ENCODE assay signal across 21 cellular contexts in the genomic region with DNA sequence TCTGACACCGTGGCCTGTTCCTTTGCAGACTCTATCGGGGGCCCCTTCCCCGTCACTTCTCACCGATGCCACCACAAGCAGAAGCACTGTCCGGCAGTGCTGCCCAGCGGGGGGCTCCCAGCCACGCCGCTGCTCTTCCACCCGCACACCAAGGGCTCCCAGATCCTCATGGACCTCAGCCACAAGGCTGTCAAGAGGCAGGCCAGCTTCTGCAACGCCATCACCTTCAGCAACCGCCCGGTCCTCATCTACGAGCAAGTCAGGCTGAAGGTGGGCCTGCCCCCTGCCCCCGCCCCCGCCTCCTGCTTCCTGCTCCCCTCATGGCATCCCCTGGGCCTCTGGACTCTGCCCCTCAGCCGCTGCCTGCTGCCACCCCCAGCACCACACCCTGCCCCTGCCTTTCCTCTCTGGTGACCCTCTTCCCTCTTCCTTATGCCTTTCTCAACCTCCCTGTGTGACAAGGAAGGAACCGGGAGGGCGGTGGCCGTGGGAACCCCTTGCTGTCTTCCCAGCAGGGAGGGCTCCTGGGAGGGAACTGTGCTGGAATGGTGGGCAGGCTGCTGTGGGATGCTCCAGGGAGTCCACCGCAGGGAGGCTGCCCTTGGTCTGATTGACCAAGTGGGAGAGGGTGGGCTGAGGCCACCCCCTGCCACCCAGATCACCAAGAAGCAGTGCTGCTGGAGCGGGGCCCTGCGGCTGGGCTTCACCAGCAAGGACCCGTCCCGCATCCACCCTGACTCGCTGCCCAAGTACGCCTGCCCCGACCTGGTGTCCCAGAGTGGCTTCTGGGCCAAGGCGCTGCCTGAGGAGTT.
"Had no signal": no experiment of that assay in that cellular context is flagged by ENCODE, and none has a peak within 500 bp of the region (broad histone marks: within the 10 kb centered on the region; RNA-seq: fewer than 3 reads in every experiment).

No MANE protein-coding gene starts in this region.

- H3K4me1 Mint-ChIP-seq: memory B cell; stimulated activated effector memory CD8-positive, alpha-beta T cell treated with anti-CD3 and anti-CD28 coated beads, Interleukin-12 subunit alpha, Interleukin-12 subunit beta, amount 100 ng/mL, for 72 hours had no signal

- ATAC-seq: foreskin keratinocyte, left lung, lower lobe of right lung had no signal

- H3K27me3 Mint-ChIP-seq: stimulated activated naive CD8-positive, alpha-beta T cell treated with anti-CD3 and anti-CD28 coated beads, Interleukin-15, Interleukin-2, amounts not matched to agents 100 ng/mL and 50 ng/mL, for 24 hours had no signal

- H3K9me3 Mint-ChIP-seq: memory B cell; nephron progenitor cell; stimulated activated effector memory CD8-positive, alpha-beta T cell treated with anti-CD3 and anti-CD28 coated beads, Interleukin-12 subunit alpha, Interleukin-12 subunit beta, amount 100 ng/mL, for 72 hours; stimulated activated naive CD8-positive, alpha-beta T cell treated with anti-CD3 and anti-CD28 coated beads, Interleukin-15, Interleukin-2, amounts not matched to agents 100 ng/mL and 50 ng/mL, for 24 hours had no signal

- DNase-seq: caudate nucleus; colonic mucosa; dermis blood vessel endothelial cell; foreskin keratinocyte; head of caudate nucleus; hippocampal formation; islet precursor cell; left lung; lower lobe of right lung; nephron progenitor cell; stimulated activated CD4-positive, alpha-beta T cell treated with anti-CD3 and anti-CD28 coated beads, Interleukin-4, amount 100 ng/mL, for 1 hour; stimulated activated CD8-positive, alpha-beta memory T cell treated with anti-CD3 and anti-CD28 coated beads, Interleukin-4, amount 100 ng/mL, for 48 hours; testis; upper lobe of right lung had no signal

- H3K27ac ChIP-seq: colonic mucosa, foreskin keratinocyte, left lung, lower lobe of right lung, right atrium auricular region, testis, tibial nerve, upper lobe of right lung had no signal

- H3K36me3 Mint-ChIP-seq: memory B cell; mesothelial cell of epicardium; stimulated activated effector memory CD8-positive, alpha-beta T cell treated with anti-CD3 and anti-CD28 coated beads, Interleukin-12 subunit alpha, Interleukin-12 subunit beta, amount 100 ng/mL, for 72 hours had no signal

- H3K27ac Mint-ChIP-seq: memory B cell; mesothelial cell of epicardium; nephron progenitor cell; stimulated activated effector memory CD8-positive, alpha-beta T cell treated with anti-CD3 and anti-CD28 coated beads, Interleukin-12 subunit alpha, Interleukin-12 subunit beta, amount 100 ng/mL, for 72 hours; stimulated activated naive CD8-positive, alpha-beta T cell treated with anti-CD3 and anti-CD28 coated beads, Interleukin-15, Interleukin-2, amounts not matched to agents 100 ng/mL and 50 ng/mL, for 24 hours had no signal

- H3K9me3 ChIP-seq: colonic mucosa, left lung, lower lobe of right lung, right atrium auricular region, testis, tibial nerve, upper lobe of right lung had no signal

- H3K4me3 Mint-ChIP-seq: memory B cell; mesothelial cell of epicardium; nephron progenitor cell; stimulated activated effector memory CD8-positive, alpha-beta T cell treated with anti-CD3 and anti-CD28 coated beads, Interleukin-12 subunit alpha, Interleukin-12 subunit beta, amount 100 ng/mL, for 72 hours; stimulated activated naive CD8-positive, alpha-beta T cell treated with anti-CD3 and anti-CD28 coated beads, Interleukin-15, Interleukin-2, amounts not matched to agents 100 ng/mL and 50 ng/mL, for 24 hours had no signal

- H3K4me1 ChIP-seq: foreskin keratinocyte, left lung, lower lobe of right lung, right atrium auricular region, testis, tibial nerve, upper lobe of right lung had no signal

- H3K36me3 ChIP-seq: colonic mucosa, left lung, lower lobe of right lung, right atrium auricular region, tibial nerve, upper lobe of right lung had no signal

- H3K4me3 ChIP-seq: colonic mucosa, left lung, lower lobe of right lung, right atrium auricular region, smooth muscle cell, testis, tibial nerve, upper lobe of right lung had no signal

- H3K27me3 ChIP-seq: colonic mucosa, left lung, right atrium auricular region, testis, tibial nerve, upper lobe of right lung had no signal
